Comparison of ENCODE assay signal across 8 cellular contexts in genomic region chr17:59435238-59435637, GRCh38.
A peak's percentile ranks its signal among the peaks of the same experiment; 100 is the strongest.
DNase-seq lines count a peak whose midpoint lies in the region; ATAC-seq, FAIRE-seq and TF ChIP-seq lines count a peak whose summit lies in the region.

No MANE protein-coding gene starts in this region.

- TF ChIP-seq POLR2A in GM12891 (IDR thresholded peaks at IDR 0.05; ENCODE audit: low read depth, low read length), result no peak

- ATAC-seq in HG03139 (IDR thresholded peaks at IDR 0.05; ENCODE audit: unreplicated experiment), result no peak

- DNase-seq in AG08395 (ENCODE audit: low spot score) (peak; percentile 31), HTR-8/SVneo (ENCODE audit: insufficient read length, low spot score) (no peak), amniotic stem cell (lab: John Stamatoyannopoulos, UW) (peak; percentile 58), kidney glomerular epithelial cell (lab: John Stamatoyannopoulos, UW) (peak; percentile 88), NAMALWA (ENCODE audit: low spot score) (no peak), GM12891 (ENCODE audit: insufficient read length, low spot score) (no peak)
- DNase-seq in effector CD4-positive, alpha-beta T cell, result no peak

- FAIRE-seq in HTR-8/SVneo (lab: Jason Lieb, UNC) (peak; percentile 60), GM12891 (lab: Jason Lieb, UNC) (no peak)

TF ChIP-seq in GM12891, 5 proteins besides CTCF, POLR2A, EP300 and RAD21:
- TF ChIP-seq TAF1 (IDR thresholded peaks at IDR 0.05; ENCODE audit: low read depth, low read length) (no peak), PAX5 (IDR thresholded peaks at IDR 0.05; ENCODE audit: insufficient read depth, low read length, severe bottlenecking) (no peak), SPI1 (IDR thresholded peaks at IDR 0.05; ENCODE audit: low read depth, low read length) (no peak), POU2F2 (IDR thresholded peaks at IDR 0.05; ENCODE audit: low read depth, low read length) (no peak), POLR2AphosphoS5 (IDR thresholded peaks at IDR 0.05; ENCODE audit: low read depth, low read length) (no peak)

Comparison
In these comparisons a context has a peak if more than half of its experiments do, and no peak if none do; other contexts are left out.
1. DNase-seq: peak in AG08395 (single experiment), amniotic stem cell (single experiment) and kidney glomerular epithelial cell (single experiment); none in HTR-8/SVneo (single experiment), NAMALWA (single experiment), GM12891 (single experiment) and effector CD4-positive, alpha-beta T cell (single experiment).